Comparison of ENCODE assay signal across 1 cellular context in genomic region chr1:26375081-26375480, GRCh38.
TF ChIP-seq lines count a peak whose summit lies in the region.

No MANE protein-coding gene starts in this region.

TF ChIP-seq in K562, 482 proteins besides CTCF, POLR2A, EP300 and RAD21:
- no peak for TF ChIP-seq SREBF1 (IDR thresholded peaks at IDR 0.05; ENCODE audit: borderline replicate concordance, low read depth, low read length)
- no peak for TF ChIP-seq ZNF217 (CRISPR knock-in tag; IDR thresholded peaks at IDR 0.05)
- TF ChIP-seq POLR2AphosphoS2 (IDR thresholded peaks at IDR 0.05; ENCODE audit: low read length), result no peak
- no peak for TF ChIP-seq THRA (IDR thresholded peaks at IDR 0.05)
- no peak for TF ChIP-seq HNRNPK (IDR thresholded peaks at IDR 0.05; ENCODE audit: low read depth, low read length, poor library complexity, severe bottlenecking)
- TF ChIP-seq ZNF274 (IDR thresholded peaks at IDR 0.05; ENCODE audit: borderline replicate concordance, low read depth, low read length), result no peak
- no peak for TF ChIP-seq SMC3 (conservative IDR thresholded peaks at IDR 0.05; ENCODE audit: insufficient read depth, low read depth, low read length)
- TF ChIP-seq CC2D1A (IDR thresholded peaks at IDR 0.05), result no peak
- no peak for TF ChIP-seq ZNF511 (CRISPR knock-in tag; IDR thresholded peaks at IDR 0.05)
- TF ChIP-seq MAX (CRISPR knock-in tag; IDR thresholded peaks at IDR 0.05), result no peak
